16 cellular contexts compared by ENCODE assay signal in genomic region chr22:43921361-43921760, GRCh38. TPM values are rescaled to one million over a fixed set of nuclear protein-coding genes. Genes with fewer than 3 reads are reported as not detected.
DNase-seq lines count a peak whose midpoint lies in the region; ATAC-seq, FAIRE-seq and TF ChIP-seq lines count a peak whose summit lies in the region.
"Had no signal": no experiment of that assay in that cellular context is flagged by ENCODE, and none has a peak within 500 bp of the region (broad histone marks: within the 10 kb centered on the region; RNA-seq: fewer than 3 reads in every experiment).

No MANE protein-coding gene starts in this region.

- H2BK20ac ChIP-seq in H1 (ENCODE audit: low read length), result no peak overlapping the region

- H2BK5ac ChIP-seq in H1 (ENCODE audit: low read depth, low read length), result 0 out of 2 replicates have a peak overlapping the region, but pooled peaks have one; percentile 52
- no peak overlapping the region for H2BK5ac ChIP-seq in mesendoderm (ENCODE audit: low read length)

- TF ChIP-seq EP300 in H1 (IDR thresholded peaks at IDR 0.05; ENCODE audit: borderline replicate concordance in 1 of 2, low read depth in 2 of 2, low read length in 2 of 2), result no peak

- no peaks in the 10 kb centered on the region for H3K36me3 Mint-ChIP-seq in activated T-helper 17 cell treated with anti-CD3 and anti-CD28 coated beads, Interleukin-2, amount 50 U/mL, for 72 hours (ENCODE audit: low read depth)
- H3K36me3 Mint-ChIP-seq: IgD-negative memory B cell had no signal

- no peaks in the 10 kb centered on the region for H3K9me3 ChIP-seq in H1 (ENCODE audit: insufficient read depth in 2 of 2, low read depth in 1 of 2, low read length in 1 of 2)
- H3K9me3 ChIP-seq: Caco-2, stomach had no signal

- no peak overlapping the region for H4K91ac ChIP-seq in H1 (replicated peaks; ENCODE audit: insufficient read length, low read length)

- H3K9me3 Mint-ChIP-seq in activated T-helper 17 cell treated with anti-CD3 and anti-CD28 coated beads, Interleukin-2, amount 50 U/mL, for 72 hours, result no peaks in the 10 kb centered on the region
- H3K9me3 Mint-ChIP-seq: activated B cell treated with CpG ODN at 0.5 μM for 24 hours, IgD-negative memory B cell had no signal

- H3K79me1 ChIP-seq in H1 (ENCODE audit: low read depth, low read length) (peaks cover 5% of the 10 kb centered on the region), mesendoderm (ENCODE audit: low read length) (peaks cover 4% of the 10 kb centered on the region)

- H3K4ac ChIP-seq in H1 (replicated peaks; ENCODE audit: insufficient read length, low read depth, low read length) (no peak overlapping the region), mesendoderm (ENCODE audit: low read depth, low read length) (no peak overlapping the region)

- H3K79me2 ChIP-seq in H1 (ENCODE audit: control insufficient read depth in 1 of 2, insufficient read depth in 2 of 2, low read length in 2 of 2) (peaks cover 0 to 11% of the 10 kb centered on the region in 2 experiments; a peak in 1 of 4 replicates), mesendoderm (ENCODE audit: control insufficient read depth, insufficient read depth, low read length) (peaks cover 10% of the 10 kb centered on the region)

- H3K9ac ChIP-seq in H1 (replicated peaks in 1 of 4; ENCODE audit: extremely low read depth in 1 of 4, low read depth in 3 of 4, low read length in 3 of 4), result no peak overlapping the region
- no peak overlapping the region for H3K9ac ChIP-seq in mesendoderm (ENCODE audit: low read length)

- H3K18ac ChIP-seq in H1 (ENCODE audit: extremely low read depth, low read length), result no peak overlapping the region
- no peak overlapping the region for H3K18ac ChIP-seq in mesendoderm (ENCODE audit: low read length)

- no peak overlapping the region for H3K56ac ChIP-seq in H1 (replicated peaks; ENCODE audit: insufficient read length, low read depth, low read length)
- no peak overlapping the region for H3K56ac ChIP-seq in mesendoderm (ENCODE audit: low read length)

- H3K14ac ChIP-seq in H1 (ENCODE audit: insufficient read length), result no peak overlapping the region

- no peak overlapping the region for H2AFZ ChIP-seq in H1 (ENCODE audit: low read length)

- TF ChIP-seq POLR2A in H1 (IDR thresholded peaks at IDR 0.05; ENCODE audit: control extremely low read depth in 1 of 2, low read depth in 2 of 2, low read length in 2 of 2), result no peak

- CTCF ChIA-PET in H1 (lab: Charles Lee; ENCODE audit: partially characterized antibody), result interaction anchor here (0.8 to 1.7 kb wide), 6 partner anchors 15 to 72 kb away, joined by 3 to 6 read pairs (median 4); no protein-coding TSS in a partner anchor

- peaks cover 4% of the 10 kb centered on the region for H3K4me1 Mint-ChIP-seq in activated T-helper 17 cell treated with anti-CD3 and anti-CD28 coated beads, Interleukin-2, amount 50 U/mL, for 72 hours

- H3K4me2 ChIP-seq in H1 (ENCODE audit: insufficient read depth in 1 of 2, low read depth in 2 of 2, low read length in 2 of 2) (no peak overlapping the region), mesendoderm (ENCODE audit: low read length) (no peak overlapping the region)

- H4K5ac ChIP-seq in H1 (ENCODE audit: insufficient read length, low read depth, low read length), result no peak overlapping the region
- H4K5ac ChIP-seq in mesendoderm (ENCODE audit: low read length), result no peak overlapping the region

- H3K27me3 ChIP-seq in H1 (replicated peaks in 1 of 4; ENCODE audit: control insufficient read depth in 3 of 4, extremely low read depth in 1 of 4, insufficient read depth in 3 of 4, low read length in 3 of 4) (no peaks in the 10 kb centered on the region; a peak in 1 of 7 replicates), mesendoderm (ENCODE audit: insufficient read depth, low read length, poor library complexity) (no peaks in the 10 kb centered on the region)

- peak; percentile 92 for DNase-seq in EL
- DNase-seq in RKO (ENCODE audit: low spot score), result peak; percentile 63
- no peak for DNase-seq in H1 (ENCODE audit: low read depth in 1 of 2, low spot score in 2 of 2)
- peak; percentile 70 for DNase-seq in occipital lobe (lab: John Stamatoyannopoulos, UW)
- no peak for DNase-seq in activated T-cell treated with anti-CD3 and anti-CD28 coated beads, Interleukin-2, amount 50 U/mL, for 48 hours
- no peak for DNase-seq in mesendoderm
- no peak for DNase-seq in NCI-H345 (lab: John Stamatoyannopoulos, UW)
- DNase-seq: activated B cell treated with CpG ODN at 0.5 μM for 24 hours; activated gamma-delta T cell treated with Interleukin-2 at 50 U/mL for 16 hours; Caco-2; effector CD4-positive, alpha-beta T cell; NCI-H2171 treated with DMSO at 0.1 percent for 48 hours; stomach had no signal

- H3K27ac ChIP-seq in H1 (ENCODE audit: low read depth, low read length), result no peak overlapping the region
- no peak overlapping the region for H3K27ac ChIP-seq in mesendoderm (ENCODE audit: low read depth, low read length)
- H3K27ac ChIP-seq: stomach had no signal

- no peak overlapping the region for H4K8ac ChIP-seq in H1 (ENCODE audit: extremely low read depth, insufficient read depth, low read length)
- no peak overlapping the region for H4K8ac ChIP-seq in mesendoderm (ENCODE audit: low read depth, low read length)

- no peak for ATAC-seq in activated T-helper 17 cell treated with anti-CD3 and anti-CD28 coated beads, Interleukin-2, amount 50 U/mL, for 72 hours (replicated peaks)

- H2AK5ac ChIP-seq in H1 (ENCODE audit: low read depth, low read length) (0 out of 2 replicates have a peak overlapping the region, but pooled peaks have one; percentile 75), mesendoderm (ENCODE audit: low read length) (no peak overlapping the region)

- H2BK15ac ChIP-seq in H1 (ENCODE audit: low read length) (peak overlapping the region; percentile 3; the same call in 1 of the 2 replicates), mesendoderm (replicated peaks; ENCODE audit: low read depth) (no peak overlapping the region)

- WGBS in H1 (ENCODE audit: extremely low coverage in 1 of 2, insufficient coverage in 1 of 2, insufficient read length in 1 of 2, insufficient replicate concordance in 2 of 2, low coverage in 1 of 2, low lambda C conversion rate in 2 of 2, missing lambda C conversion rate in 1 of 2), 2 experiments, result 90% methylated on average over 4 of the region's 4 CpGs; no CpG with 5 or more reads in 1 of the 2 experiments
- no CpG with 5 or more reads among the region's 4 CpGs for WGBS in mesendoderm (ENCODE audit: extremely low coverage, insufficient coverage, low lambda C conversion rate)

- peaks cover 15% of the 10 kb centered on the region; the same call in 1 of the 2 replicates for H3K23me2 ChIP-seq in H1 (ENCODE audit: low read depth, low read length)

- TF ChIP-seq CTCF in H1 (IDR thresholded peaks at IDR 0.05; ENCODE audit: control extremely low read depth in 1 of 3, insufficient read depth in 1 of 3, low read depth in 1 of 3, low read length in 3 of 3), result no peak

- FAIRE-seq in H1 (lab: Jason Lieb, UNC), result no peak

- TF ChIP-seq RAD21 in H1 (IDR thresholded peaks at IDR 0.05 in 1 of 2, conservative IDR thresholded peaks at IDR 0.05 in 1 of 2; ENCODE audit: low read depth in 2 of 2, low read length in 2 of 2), result no peak

- peaks cover 22% of the 10 kb centered on the region for H3K27me3 Mint-ChIP-seq in activated T-helper 17 cell treated with anti-CD3 and anti-CD28 coated beads, Interleukin-2, amount 50 U/mL, for 72 hours

- peak overlapping the region; percentile 75; the same call in 1 of the 2 replicates for H2BK12ac ChIP-seq in H1 (ENCODE audit: low read depth, low read length)

- H3K4me3 Mint-ChIP-seq in activated T-helper 17 cell treated with anti-CD3 and anti-CD28 coated beads, Interleukin-2, amount 50 U/mL, for 72 hours, result no peak overlapping the region
- H3K4me3 Mint-ChIP-seq: activated B cell treated with CpG ODN at 0.5 μM for 24 hours, IgD-negative memory B cell had no signal

- 0 out of 8 replicates have a peak, but pooled peaks cover 0 to under 1% (median 0%) of the 10 kb centered on the region in 4 experiments for H3K36me3 ChIP-seq in H1 (ENCODE audit: control insufficient read depth in 2 of 4, insufficient read depth in 4 of 4, low read length in 3 of 4)
- H3K36me3 ChIP-seq in mesendoderm (ENCODE audit: control insufficient read depth, insufficient read depth, low read length), result no peaks in the 10 kb centered on the region
- H3K36me3 ChIP-seq: stomach had no signal

- H3K27ac Mint-ChIP-seq in activated T-helper 17 cell treated with anti-CD3 and anti-CD28 coated beads, Interleukin-2, amount 50 U/mL, for 72 hours, result no peak overlapping the region
- H3K27ac Mint-ChIP-seq: activated B cell treated with CpG ODN at 0.5 μM for 24 hours, IgD-negative memory B cell had no signal

- H2BK120ac ChIP-seq in H1 (replicated peaks; ENCODE audit: low read depth, low read length) (no peak overlapping the region), mesendoderm (ENCODE audit: low read depth, low read length) (no peak overlapping the region)

- POLR2A ChIA-PET in H1 (lab: Charles Lee; ENCODE audit: partially characterized antibody), result interaction anchor here (1.1 to 1.9 kb wide), 2 partner anchors 10 to 15 kb away, joined by 3 to 7 read pairs; no protein-coding TSS in a partner anchor

- H4K20me1 ChIP-seq in H1 (replicated peaks in 1 of 2; ENCODE audit: control insufficient read depth in 1 of 2, insufficient read depth in 2 of 2, low read length in 2 of 2), result peaks cover 3 to 7% of the 10 kb centered on the region in 2 experiments

- H3K23ac ChIP-seq in H1 (ENCODE audit: insufficient read length) (no peak overlapping the region), mesendoderm (ENCODE audit: low read length) (no peak overlapping the region)

- H3K4me1 ChIP-seq in H1 (replicated peaks in 1 of 4; ENCODE audit: control insufficient read depth in 3 of 4, insufficient read depth in 4 of 4, low read length in 3 of 4) (peaks cover 8 to 22% (median 18%) of the 10 kb centered on the region in 4 experiments), mesendoderm (ENCODE audit: control insufficient read depth, low read depth, low read length) (peaks cover 5% of the 10 kb centered on the region)

- H3K4me3 ChIP-seq in H1 (ENCODE audit: extremely low read depth in 1 of 4, insufficient read depth in 2 of 4, low read depth in 3 of 4, low read length in 4 of 4) (no peak overlapping the region), mesendoderm (ENCODE audit: low read length) (no peak overlapping the region)
- H3K4me3 ChIP-seq: stomach had no signal

RNA-seq across cellular contexts. Expression of gene PNPLA3, which starts 2.2 kb away (rescaled TPM):
- total RNA-seq in H1 (2021; fragmentation: NEBNext Ultra II Directional; extraction: Animal tissue kit (Norgen Biotek cat#: 25700)), result 23.4 and 24.6 TPM in 2 replicates
- 17.5 and 21.0 TPM in 2 replicates for polyA plus RNA-seq in H1 (2011; rRNA removed)
- 16.0 TPM for polyA plus RNA-seq in H1 (2011; cell fraction: cytosol; rRNA removed)
- 37.2 TPM for polyA plus RNA-seq in H1 (2011; cell fraction: nucleus; rRNA removed)
- polyA plus RNA-seq in H1 (2012, experiment 1 of 2), result 14.2 to 20.5 TPM (median 18.2 TPM) in 4 replicates
- 12.6 TPM for polyA plus RNA-seq in H1 (2012, experiment 2 of 2)
- polyA plus RNA-seq in H1 (2013, experiment 1 of 2), result 20.6 TPM
- 19.5 TPM for polyA plus RNA-seq in H1 (2013, experiment 2 of 2)
- 36.0 and 39.2 TPM in 2 replicates for polyA minus RNA-seq in H1 (2011; rRNA and poly(A)+ RNA removed)
- 11.8 TPM for polyA minus RNA-seq in H1 (2011; cell fraction: cytosol; rRNA and poly(A)+ RNA removed)
- polyA minus RNA-seq in H1 (2011; cell fraction: nucleus; rRNA and poly(A)+ RNA removed), result 34.6 TPM
- 12.8 TPM for total RNA-seq in occipital lobe
- total RNA-seq in activated T-helper 17 cell treated with anti-CD3 and anti-CD28 coated beads, Interleukin-2, amount 50 U/mL, for 72 hours, result under 1 TPM; 0.13 to 0.16 TPM
- 19.5 TPM for polyA plus RNA-seq in mesendoderm (2013, experiment 1 of 2)
- polyA plus RNA-seq in mesendoderm (2013, experiment 2 of 2), result 17.6 TPM
- polyA plus RNA-seq: IgD-negative memory B cell had no signal

RNA-seq across cellular contexts. Expression of gene PNPLA5, which starts 29.5 kb away (rescaled TPM):
- total RNA-seq in H1 (2021; fragmentation: NEBNext Ultra II Directional; extraction: Animal tissue kit (Norgen Biotek cat#: 25700)), result 6.8 and 8.2 TPM in 2 replicates
- 3.9 and 5.2 TPM in 2 replicates for polyA plus RNA-seq in H1 (2011; rRNA removed)
- 3.8 TPM for polyA plus RNA-seq in H1 (2011; cell fraction: cytosol; rRNA removed)
- polyA plus RNA-seq in H1 (2011; cell fraction: nucleus; rRNA removed), result 7.4 TPM
- polyA plus RNA-seq in H1 (2012, experiment 1 of 2), result 3.2 to 4.1 TPM (median 3.7 TPM) in 4 replicates
- 3.2 TPM for polyA plus RNA-seq in H1 (2012, experiment 2 of 2)
- polyA plus RNA-seq in H1 (2013, experiment 1 of 2), result 3.3 TPM
- polyA plus RNA-seq in H1 (2013, experiment 2 of 2), result 3.4 TPM
- polyA minus RNA-seq in H1 (2011; rRNA and poly(A)+ RNA removed), result 1.8 and 1.9 TPM in 2 replicates
- 3.4 TPM for polyA minus RNA-seq in H1 (2011; cell fraction: cytosol; rRNA and poly(A)+ RNA removed)
- polyA minus RNA-seq in H1 (2011; cell fraction: nucleus; rRNA and poly(A)+ RNA removed), result 3.8 TPM
- total RNA-seq in occipital lobe, result not detected
- total RNA-seq in activated T-helper 17 cell treated with anti-CD3 and anti-CD28 coated beads, Interleukin-2, amount 50 U/mL, for 72 hours, result not detected
- 2.0 TPM for polyA plus RNA-seq in mesendoderm (2013, experiment 1 of 2)
- 2.3 TPM for polyA plus RNA-seq in mesendoderm (2013, experiment 2 of 2)
- total RNA-seq: activated B cell treated with CpG ODN at 0.5 μM for 24 hours, Caco-2, stomach had no signal
- polyA plus RNA-seq: IgD-negative memory B cell, neural cell, stomach had no signal

RNA-seq across cellular contexts. Expression of gene SAMM50, which starts 33.9 kb away (rescaled TPM):
- total RNA-seq in H1 (2021; fragmentation: NEBNext Ultra II Directional; extraction: Animal tissue kit (Norgen Biotek cat#: 25700)), result 67.2 and 70.3 TPM in 2 replicates
- polyA plus RNA-seq in H1 (2011; rRNA removed), result 45.4 and 47.1 TPM in 2 replicates
- 41.9 TPM for polyA plus RNA-seq in H1 (2011; cell fraction: cytosol; rRNA removed)
- 31.9 TPM for polyA plus RNA-seq in H1 (2011; cell fraction: nucleus; rRNA removed)
- 70.0 to 81.4 TPM (median 74.8 TPM) in 4 replicates for polyA plus RNA-seq in H1 (2012, experiment 1 of 2)
- polyA plus RNA-seq in H1 (2012, experiment 2 of 2), result 55.7 TPM
- polyA plus RNA-seq in H1 (2013, experiment 1 of 2), result 41.7 TPM
- polyA plus RNA-seq in H1 (2013, experiment 2 of 2), result 39.8 TPM
- polyA minus RNA-seq in H1 (2011; rRNA and poly(A)+ RNA removed), result 35.2 and 38.4 TPM in 2 replicates
- 35.2 TPM for polyA minus RNA-seq in H1 (2011; cell fraction: cytosol; rRNA and poly(A)+ RNA removed)
- 16.6 TPM for polyA minus RNA-seq in H1 (2011; cell fraction: nucleus; rRNA and poly(A)+ RNA removed)
- total RNA-seq in occipital lobe, result 31.0 TPM
- total RNA-seq in activated T-helper 17 cell treated with anti-CD3 and anti-CD28 coated beads, Interleukin-2, amount 50 U/mL, for 72 hours, result 10 to 100 TPM; 31.7 to 57.2 TPM
- 48.2 TPM for polyA plus RNA-seq in mesendoderm (2013, experiment 1 of 2)
- 49.2 TPM for polyA plus RNA-seq in mesendoderm (2013, experiment 2 of 2)

RNA-seq across cellular contexts. Expression of gene SULT4A1, which starts 59.0 kb away (rescaled TPM):
- 7.0 and 9.1 TPM in 2 replicates for total RNA-seq in H1 (2021; fragmentation: NEBNext Ultra II Directional; extraction: Animal tissue kit (Norgen Biotek cat#: 25700))
- polyA plus RNA-seq in H1 (2011; rRNA removed), result 11.8 and 19.5 TPM in 2 replicates
- polyA plus RNA-seq in H1 (2011; cell fraction: cytosol; rRNA removed), result 14.9 TPM
- polyA plus RNA-seq in H1 (2011; cell fraction: nucleus; rRNA removed), result 58.0 TPM
- polyA plus RNA-seq in H1 (2012, experiment 1 of 2), result 11.1 to 14.8 TPM (median 12.3 TPM) in 4 replicates
- polyA plus RNA-seq in H1 (2012, experiment 2 of 2), result 2.7 TPM
- polyA plus RNA-seq in H1 (2013, experiment 1 of 2), result 6.9 TPM
- polyA plus RNA-seq in H1 (2013, experiment 2 of 2), result 6.1 TPM
- polyA minus RNA-seq in H1 (2011; rRNA and poly(A)+ RNA removed), result 5.4 and 5.5 TPM in 2 replicates
- polyA minus RNA-seq in H1 (2011; cell fraction: cytosol; rRNA and poly(A)+ RNA removed), result 8.1 TPM
- 16.3 TPM for polyA minus RNA-seq in H1 (2011; cell fraction: nucleus; rRNA and poly(A)+ RNA removed)
- 51.6 TPM for total RNA-seq in occipital lobe
- total RNA-seq in activated T-helper 17 cell treated with anti-CD3 and anti-CD28 coated beads, Interleukin-2, amount 50 U/mL, for 72 hours, result under 1 TPM in 1 of 2 donors, not detected in 1; 0.11 TPM
- polyA plus RNA-seq in mesendoderm (2013, experiment 1 of 2), result 3.9 TPM
- polyA plus RNA-seq in mesendoderm (2013, experiment 2 of 2), result 3.7 TPM
- total RNA-seq: activated B cell treated with CpG ODN at 0.5 μM for 24 hours, Caco-2 had no signal
- polyA plus RNA-seq: IgD-negative memory B cell had no signal

Comparison
In these comparisons a context has a peak if more than half of its experiments do, and no peak if none do; other contexts are left out.
1. DNase-seq: peak in EL (single experiment), RKO (single experiment) and occipital lobe (single experiment); none in H1 (0 of 2), activated T-cell treated with anti-CD3 and anti-CD28 coated beads, Interleukin-2, amount 50 U/mL, for 48 hours (0 of 2), mesendoderm (single experiment) and NCI-H345 (single experiment).
2. RNA of gene PNPLA3, which starts 2.2 kb away (total RNA-seq): 23.4 to 24.6 TPM in H1 and 12.8 TPM in occipital lobe (single experiment); 0.13 to 0.16 TPM in activated T-helper 17 cell treated with anti-CD3 and anti-CD28 coated beads, Interleukin-2, amount 50 U/mL, for 72 hours; every median in the first group is over 10 times any median in the second.